Comparison of ENCODE assay signal across 10 cellular contexts in genomic region chr16:24977673-24978065, GRCh38.
DNase-seq lines count a peak whose midpoint lies in the region; ATAC-seq and TF ChIP-seq lines count a peak whose summit lies in the region.
"Had no signal": no experiment of that assay in that cellular context is flagged by ENCODE, and none has a peak within 500 bp of the region (broad histone marks: within the 10 kb centered on the region; RNA-seq: fewer than 3 reads in every experiment).

No MANE protein-coding gene starts in this region.

- H3K9me2 ChIP-seq in SU-DHL-6 (replicated peaks; ENCODE audit: insufficient read depth, low read length) = no peaks in the 10 kb centered on the region

- ATAC-seq in HG02981 (IDR thresholded peaks at IDR 0.05; ENCODE audit: unreplicated experiment) = no peak
- ATAC-seq: stimulated activated effector memory CD8-positive, alpha-beta T cell treated with anti-CD3 and anti-CD28 coated beads, Interleukin-12 subunit alpha, Interleukin-12 subunit beta, amount 100 ng/mL, for 72 hours had no signal

- H3K4me3 ChIP-seq in SU-DHL-6 (ENCODE audit: insufficient read depth, low read length, poor library complexity, severe bottlenecking) (no peak overlapping the region), skeletal muscle cell (ENCODE audit: low read depth, low read length) (no peak overlapping the region)

- H3K36me3 ChIP-seq in SU-DHL-6 (ENCODE audit: low read length) = no peaks in the 10 kb centered on the region; the same call in 1 of the 2 replicates

- no peaks in the 10 kb centered on the region for H3K9me3 ChIP-seq in SU-DHL-6 (ENCODE audit: insufficient read depth, low read length)

- no peak overlapping the region for H2AFZ ChIP-seq in SU-DHL-6 (ENCODE audit: low read depth, low read length, severe bottlenecking)

- H3K27me3 ChIP-seq in SU-DHL-6 (ENCODE audit: low read length) = no peaks in the 10 kb centered on the region

- H4K20me1 ChIP-seq in SU-DHL-6 (ENCODE audit: low read depth, low read length) = no peaks in the 10 kb centered on the region; the same call in 1 of the 2 replicates

- peak overlapping the region; percentile 68 for H3K27ac ChIP-seq in SU-DHL-6 (ENCODE audit: low read depth, low read length)

- H3K9ac ChIP-seq in SU-DHL-6 (ENCODE audit: low read length) = no peak overlapping the region

- DNase-seq in EL = peak; percentile 92
- peak; percentile 64 for DNase-seq in foreskin melanocyte
- DNase-seq in skeletal muscle cell (ENCODE audit: low read depth) = peak; percentile 52
- DNase-seq in activated T-cell treated with anti-CD3 and anti-CD28 coated beads, Interleukin-2, amount 50 U/mL, for 48 hours = no peak
- no peak for DNase-seq in NCI-H1930 (lab: John Stamatoyannopoulos, UW)
- DNase-seq in NCI-H2196 (lab: John Stamatoyannopoulos, UW; ENCODE audit: unreplicated experiment) = no peak
- DNase-seq: anterior cingulate cortex had no signal

- peaks cover 44% of the 10 kb centered on the region for H3K79me2 ChIP-seq in SU-DHL-6 (ENCODE audit: insufficient read depth, low read length)

- no peak for TF ChIP-seq CTCF in SU-DHL-6 (IDR thresholded peaks at IDR 0.05; ENCODE audit: insufficient read depth, low read length, poor library complexity, severe bottlenecking)

- H3K4me2 ChIP-seq in SU-DHL-6 (ENCODE audit: low read depth, low read length, poor library complexity, severe bottlenecking) = no peak overlapping the region

- H3F3A ChIP-seq in SU-DHL-6 (ENCODE audit: insufficient read depth) = peaks cover 17% of the 10 kb centered on the region

Comparison
In these comparisons a context has a peak if more than half of its experiments do, and no peak if none do; other contexts are left out.
1. DNase-seq: peak in EL (single experiment), foreskin melanocyte (single experiment) and skeletal muscle cell (single experiment); none in activated T-cell treated with anti-CD3 and anti-CD28 coated beads, Interleukin-2, amount 50 U/mL, for 48 hours (0 of 2), NCI-H1930 (0 of 2) and NCI-H2196 (single experiment).